In the genomic region with DNA sequence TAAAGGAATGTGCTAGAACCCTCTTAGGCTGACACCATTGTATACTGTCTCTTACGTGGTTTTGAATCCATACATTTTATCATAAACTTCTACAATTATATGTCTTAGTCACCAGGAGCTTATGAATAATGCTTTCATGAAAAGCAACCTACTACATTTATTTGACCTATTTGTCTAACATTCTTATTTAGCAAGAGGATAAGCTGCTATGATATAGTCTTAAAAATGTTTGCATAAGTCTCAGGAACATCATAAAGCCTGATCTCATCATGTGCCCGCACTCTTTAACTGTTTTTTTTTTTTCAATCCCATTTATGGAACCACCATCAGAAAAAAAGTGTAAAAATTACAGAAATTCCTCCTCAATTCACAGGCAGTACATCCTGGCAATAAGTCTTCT, we compare ENCODE assay signal across 38 cellular contexts. TPM values are rescaled to one million over a fixed set of nuclear protein-coding genes. Genes with fewer than 3 reads are reported as not detected.
"Had no signal": no experiment of that assay in that cellular context is flagged by ENCODE, and none has a peak within 500 bp of the region (broad histone marks: within the 10 kb centered on the region; RNA-seq: fewer than 3 reads in every experiment).

No MANE protein-coding gene starts in this region.

- H3K27me3 ChIP-seq: adrenal gland, ascending aorta, body of pancreas, brain microvascular endothelial cell, breast epithelium, cardiac muscle cell had no signal

- H3K4me3 ChIP-seq: adrenal gland, ascending aorta, body of pancreas, breast epithelium, cardiac muscle cell had no signal

- H3K4me1 ChIP-seq: adrenal gland, ascending aorta, body of pancreas, breast epithelium had no signal

- H3K36me3 ChIP-seq: adrenal gland, ascending aorta, brain microvascular endothelial cell, breast epithelium, cardiac muscle cell had no signal

- H3K27ac ChIP-seq: adrenal gland, ascending aorta, body of pancreas, brain microvascular endothelial cell, breast epithelium, cardiac muscle cell had no signal

- H3K9me3 ChIP-seq: adrenal gland, ascending aorta, body of pancreas, breast epithelium had no signal

- DNase-seq: activated effector memory CD4-positive, alpha-beta T cell treated with anti-CD3 and anti-CD28 coated beads, Interleukin-2, amount 50 U/mL, for 16 hours; activated effector memory CD4-positive, alpha-beta T cell treated with Interleukin-2 at 50 U/mL for 16 hours; activated gamma-delta T cell; activated gamma-delta T cell treated with Interleukin-2 at 50 U/mL for 16 hours; activated naive CD4-positive, alpha-beta T cell; activated naive CD4-positive, alpha-beta T cell treated with anti-CD3 and anti-CD28 coated beads for 36 hours; activated naive CD4-positive, alpha-beta T cell treated with anti-CD3 and anti-CD28 coated beads, Interleukin-2, amount 10 ng/mL, durations not matched to agents 7 days and 5 days; activated naive CD4-positive, alpha-beta T cell treated with anti-CD3 and anti-CD28 coated beads, Interleukin-2, amount 50 U/mL, for 16 hours; activated naive CD4-positive, alpha-beta T cell treated with Interleukin-2 at 50 U/mL for 16 hours; activated naive CD8-positive, alpha-beta T cell treated with anti-CD3 and anti-CD28 coated beads for 36 hours; activated naive CD8-positive, alpha-beta T cell treated with anti-CD3 and anti-CD28 coated beads, Interleukin-2, amount 10 ng/mL, durations not matched to agents 7 days and 5 days; activated naive CD8-positive, alpha-beta T cell treated with anti-CD3 and anti-CD28 coated beads, Interleukin-2, amount 50 U/mL, for 24 hours; activated T-cell treated with anti-CD3 and anti-CD28 coated beads, Interleukin-2, amount 50 U/mL, for 1 hour; activated T-cell treated with anti-CD3 and anti-CD28 coated beads, Interleukin-2, amount 50 U/mL, for 24 hours; activated T-cell treated with anti-CD3 and anti-CD28 coated beads, Interleukin-2, amount 50 U/mL, for 4 hours; activated T-cell treated with anti-CD3 and anti-CD28 coated beads, Interleukin-2, amount 50 U/mL, for 48 hours; activated T-cell treated with anti-CD3 and anti-CD28 coated beads, Interleukin-2, amount 50 U/mL, for 72 hours; adrenal gland; amniotic stem cell; amygdala; anterior cingulate cortex; aorta; body of pancreas; brain microvascular endothelial cell; caudate nucleus; central memory CD4-positive, alpha-beta T cell; cerebellar nuclear complex had no signal

- FAIRE-seq: astrocyte, bronchial epithelial cell had no signal

- ATAC-seq: activated naive CD4-positive, alpha-beta T cell treated with anti-CD3 and anti-CD28 coated beads, Interleukin-2, amount 50 U/mL, for 72 hours; activated naive CD8-positive, alpha-beta T cell treated with anti-CD3 and anti-CD28 coated beads, Interleukin-2, amount 50 U/mL, for 24 hours; activated T-cell treated with anti-CD3 and anti-CD28 coated beads, Interleukin-2, amount 50 U/mL, for 4 hours; activated T-cell treated with anti-CD3 and anti-CD28 coated beads, Interleukin-2, amount 50 U/mL, for 72 hours; activated T-helper 17 cell treated with anti-CD3 and anti-CD28 coated beads, Interleukin-2, amount 50 U/mL, for 72 hours; body of pancreas had no signal

RNA-seq across cellular contexts. Expression of a gene that starts 59.7 kb away (rescaled TPM):
- total RNA-seq: activated naive CD4-positive, alpha-beta T cell treated with anti-CD3 and anti-CD28 coated beads for 36 hours; activated naive CD4-positive, alpha-beta T cell treated with anti-CD3 and anti-CD28 coated beads, Interleukin-2, amount 50 U/mL, for 72 hours; activated naive CD8-positive, alpha-beta T cell treated with anti-CD3 and anti-CD28 coated beads for 36 hours; activated naive CD8-positive, alpha-beta T cell treated with anti-CD3 and anti-CD28 coated beads, Interleukin-2, amount 10 ng/mL, durations not matched to agents 7 days and 5 days; activated T-cell treated with anti-CD3 and anti-CD28 coated beads, Interleukin-2, amount 50 U/mL, for 4 hours; activated T-cell treated with anti-CD3 and anti-CD28 coated beads, Interleukin-2, amount 50 U/mL, for 72 hours; activated T-helper 1 cell treated with anti-CD3 and anti-CD28 coated beads, Interleukin-12 subunit alpha, Interleukin-12 subunit beta, Interleukin-2, Interleukin-4 antibody, amounts not matched to agents 30 ng/mL and 10 ng/mL and 1 ng/mL, durations not matched to agents 14 hours and 24 hours and 36 hours; activated T-helper 17 cell treated with anti-CD3 and anti-CD28 coated beads, Interleukin-2, amount 50 U/mL, for 72 hours; activated T-helper 2 cell treated with anti-CD3 and anti-CD28 coated beads, Interferon-gamma antibody, Interleukin-2, Interleukin-4, amounts not matched to agents 10 μg/mL and 5 μg/mL and 100 μg/mL, durations not matched to agents 14 hours and 24 hours and 36 hours; aorta; astrocyte; body of pancreas; bronchial epithelial cell; cardiac septum; chondrocyte had no signal
- polyA plus RNA-seq: aorta had no signal
